9 cellular contexts compared by ENCODE assay signal in genomic region chr7:55526770-55527169, GRCh38. TPM values are rescaled to one million over a fixed set of nuclear protein-coding genes. Genes with fewer than 3 reads are reported as not detected.
DNase-seq lines count a peak whose midpoint lies in the region; ATAC-seq, FAIRE-seq and TF ChIP-seq lines count a peak whose summit lies in the region.
"Had no signal": no experiment of that assay in that cellular context is flagged by ENCODE, and none has a peak within 500 bp of the region (broad histone marks: within the 10 kb centered on the region; RNA-seq: fewer than 3 reads in every experiment).

No MANE protein-coding gene starts in this region.

- H3K27me3 ChIP-seq in NT2/D1 (ENCODE audit: insufficient read depth, insufficient read length) (no peaks in the 10 kb centered on the region), mesendoderm (ENCODE audit: insufficient read depth, low read length, poor library complexity) (no peaks in the 10 kb centered on the region)

- H3K79me2 ChIP-seq in mesendoderm (ENCODE audit: control insufficient read depth, insufficient read depth, low read length), result peaks cover 17% of the 10 kb centered on the region

- no peak overlapping the region for H3K4ac ChIP-seq in mesendoderm (ENCODE audit: low read depth, low read length)

- H3K9me3 ChIP-seq in NT2/D1 (ENCODE audit: insufficient read depth, low read length), result no peaks in the 10 kb centered on the region

- no peak overlapping the region for H3K27ac ChIP-seq in mesendoderm (ENCODE audit: low read depth, low read length)

- H3K79me1 ChIP-seq in mesendoderm (ENCODE audit: low read length), result peaks cover 22% of the 10 kb centered on the region

- no peak overlapping the region for H2AK5ac ChIP-seq in mesendoderm (ENCODE audit: low read length)

- no peak overlapping the region for H2BK5ac ChIP-seq in mesendoderm (ENCODE audit: low read length)

- H2BK120ac ChIP-seq in mesendoderm (ENCODE audit: low read depth, low read length), result no peak overlapping the region

- H3K18ac ChIP-seq in mesendoderm (ENCODE audit: low read length), result no peak overlapping the region

- FAIRE-seq in H54 (lab: Jason Lieb, UNC), result no peak
- FAIRE-seq in RCC 7860 (lab: Jason Lieb, UNC), result no peak

- no peak overlapping the region for H4K8ac ChIP-seq in mesendoderm (ENCODE audit: low read depth, low read length)

- H3K4me1 ChIP-seq in NT2/D1 (ENCODE audit: insufficient read depth, insufficient read length) (peaks cover 10% of the 10 kb centered on the region), mesendoderm (ENCODE audit: control insufficient read depth, low read depth, low read length) (peaks cover 3% of the 10 kb centered on the region)

- H3K56ac ChIP-seq in mesendoderm (ENCODE audit: low read length), result no peak overlapping the region

- H3K36me3 ChIP-seq in NT2/D1 (ENCODE audit: insufficient read depth, insufficient read length, low read length) (peaks cover 12% of the 10 kb centered on the region), mesendoderm (ENCODE audit: control insufficient read depth, insufficient read depth, low read length) (no peaks in the 10 kb centered on the region)

- H3K4me3 ChIP-seq in NT2/D1 (ENCODE audit: insufficient read length, low read depth) (no peak overlapping the region), mesendoderm (ENCODE audit: low read length) (no peak overlapping the region)

- no peak overlapping the region for H3K4me2 ChIP-seq in mesendoderm (ENCODE audit: low read length)

- H4K5ac ChIP-seq in mesendoderm (ENCODE audit: low read length), result no peak overlapping the region

- H3K23ac ChIP-seq in mesendoderm (ENCODE audit: low read length), result no peak overlapping the region

- ATAC-seq in GM19043 (IDR thresholded peaks at IDR 0.05; ENCODE audit: low read depth, unreplicated experiment) (peak; percentile 59), HG03039 (IDR thresholded peaks at IDR 0.05; ENCODE audit: unreplicated experiment) (peak; percentile 44)

- H2BK15ac ChIP-seq in mesendoderm (replicated peaks; ENCODE audit: low read depth), result no peak overlapping the region

- no peak for TF ChIP-seq POLR2A in H54 (IDR thresholded peaks at IDR 0.05; ENCODE audit: low read depth, low read length)

- WGBS in mesendoderm (ENCODE audit: extremely low coverage, insufficient coverage, low lambda C conversion rate), result no CpG with 5 or more reads among the region's 5 CpGs

- H3K9ac ChIP-seq in NT2/D1 (ENCODE audit: insufficient read length, low read depth) (no peak overlapping the region), mesendoderm (ENCODE audit: low read length) (no peak overlapping the region)

- peak; percentile 78 for DNase-seq in NT2/D1 (ENCODE audit: low read depth, low spot score)
- peak; percentile 64 for DNase-seq in mesendoderm
- DNase-seq in activated naive CD4-positive, alpha-beta T cell treated with Interleukin-2 at 50 U/mL for 16 hours, result no peak
- no peak for DNase-seq in H54 (ENCODE audit: insufficient read length, low spot score)
- DNase-seq in 8988T, result no peak
- DNase-seq in RCC 7860 (ENCODE audit: low spot score), result no peak
- DNase-seq: activated naive CD8-positive, alpha-beta T cell treated with anti-CD3 and anti-CD28 coated beads, Interleukin-2, amount 10 ng/mL, durations not matched to agents 7 days and 5 days had no signal

RNA-seq across cellular contexts. Expression of gene VOPP1, which starts 45.5 kb away (rescaled TPM):
- polyA plus RNA-seq in mesendoderm (2013, experiment 1 of 2), result 36.4 TPM
- 36.7 TPM for polyA plus RNA-seq in mesendoderm (2013, experiment 2 of 2)

Comparison
In these comparisons a context has a peak if more than half of its experiments do, and no peak if none do; other contexts are left out.
1. DNase-seq: peak in NT2/D1 (single experiment) and mesendoderm (single experiment); none in activated naive CD4-positive, alpha-beta T cell treated with Interleukin-2 at 50 U/mL for 16 hours (single experiment), H54 (single experiment), 8988T (single experiment) and RCC 7860 (single experiment).